In genomic region chr1:212915245-212916091, GRCh38 we compare ENCODE assay signal across 8 cellular contexts. TPM values are rescaled to one million over a fixed set of nuclear protein-coding genes. Genes with fewer than 3 reads are reported as not detected.
DNase-seq lines count a peak whose midpoint lies in the region; ATAC-seq and TF ChIP-seq lines count a peak whose summit lies in the region.

No MANE protein-coding gene starts in this region.

- DNase-seq in GM03348 (ENCODE audit: low spot score) (peak; percentile 22), NCI-H1694 treated with DMSO at 0.1 percent for 48 hours (lab: John Stamatoyannopoulos, UW) (peak; percentile 46), fibroblast of mammary gland (ENCODE audit: low read depth) (peak; percentile 89), osteocyte (ENCODE audit: extremely low spot score, unreplicated experiment) (no peak), lower leg skin (ENCODE audit: low spot score in 2 of 2) (no peak)
- DNase-seq in CD8-positive, alpha-beta T cell = no peak

- H3K4me3 ChIP-seq in fibroblast of mammary gland (ENCODE audit: control insufficient read depth, low read depth, low read length) (no peak overlapping the region), lower leg skin (ENCODE audit: low read depth, poor library complexity, severe bottlenecking) (no peak overlapping the region)
- H3K4me3 ChIP-seq in CD8-positive, alpha-beta T cell (ENCODE audit: low read depth, low read length) = no peak overlapping the region

- no peaks in the 10 kb centered on the region for H3K4me1 ChIP-seq in CD8-positive, alpha-beta T cell (ENCODE audit: insufficient read depth, low read length)

- H3K27me3 Mint-ChIP-seq in osteocyte (ENCODE audit: unreplicated experiment) = peaks cover 4% of the 10 kb centered on the region
- peaks cover 14% of the 10 kb centered on the region for H3K27me3 Mint-ChIP-seq in CD8-positive, alpha-beta T cell (ENCODE audit: low read depth)

- 83 to 85% methylated on average over 13 of the region's 13 CpGs for WGBS in lower leg skin, 2 donors

- POLR2A ChIA-PET in CD8-positive, alpha-beta T cell (lab: Charles Lee) = no interaction called here

- no peaks in the 10 kb centered on the region for H3K9me3 Mint-ChIP-seq in osteocyte (ENCODE audit: unreplicated experiment)
- H3K9me3 Mint-ChIP-seq in CD8-positive, alpha-beta T cell = no peaks in the 10 kb centered on the region

- H3K4me3 Mint-ChIP-seq in osteocyte (ENCODE audit: unreplicated experiment) = no peak overlapping the region
- H3K4me3 Mint-ChIP-seq in CD8-positive, alpha-beta T cell = no peak overlapping the region

- H3K4me1 Mint-ChIP-seq in osteocyte (ENCODE audit: unreplicated experiment) = peaks cover 7% of the 10 kb centered on the region
- H3K4me1 Mint-ChIP-seq in CD8-positive, alpha-beta T cell (ENCODE audit: low read depth) = no peaks in the 10 kb centered on the region

- H3K27ac ChIP-seq in CD8-positive, alpha-beta T cell (ENCODE audit: low read depth, low read length) = no peak overlapping the region

- H3K36me3 Mint-ChIP-seq in osteocyte (ENCODE audit: unreplicated experiment) = no peaks in the 10 kb centered on the region
- no peaks in the 10 kb centered on the region for H3K36me3 Mint-ChIP-seq in CD8-positive, alpha-beta T cell

- no peaks in the 10 kb centered on the region for H3K27me3 ChIP-seq in CD8-positive, alpha-beta T cell (ENCODE audit: insufficient read depth, low read length)

- H3K27ac Mint-ChIP-seq in osteocyte (ENCODE audit: unreplicated experiment) = no peak overlapping the region
- H3K27ac Mint-ChIP-seq in CD8-positive, alpha-beta T cell = no peak overlapping the region

- ATAC-seq in HG02938 (IDR thresholded peaks at IDR 0.05; ENCODE audit: unreplicated experiment) = no peak
- ATAC-seq in CD8-positive, alpha-beta T cell = no peak
- ATAC-seq in GM21576 (IDR thresholded peaks at IDR 0.05; ENCODE audit: unreplicated experiment) = no peak

- TF ChIP-seq CTCF in fibroblast of mammary gland (conservative IDR thresholded peaks at IDR 0.05; ENCODE audit: control insufficient read depth, insufficient read depth, low read depth, low read length) (peak; percentile 44), osteocyte (IDR thresholded peaks at IDR 0.05) (peak; percentile 37), lower leg skin (IDR thresholded peaks at IDR 0.05) (no peak)
- no peak for TF ChIP-seq CTCF in CD8-positive, alpha-beta T cell (IDR thresholded peaks at IDR 0.05)

- CTCF ChIA-PET in CD8-positive, alpha-beta T cell (lab: Charles Lee) = interaction anchor here (1.2 kb wide), 1 partner anchor 100 kb away, joined by 3 read pairs; no protein-coding TSS in a partner anchor

- H3K9me3 ChIP-seq in CD8-positive, alpha-beta T cell (ENCODE audit: low read length) = no peaks in the 10 kb centered on the region

- no peaks in the 10 kb centered on the region for H3K36me3 ChIP-seq in CD8-positive, alpha-beta T cell (ENCODE audit: insufficient read depth, low read length)

- intact Hi-C loops in CD8-positive, alpha-beta T cell (cut with DNase I, micrococcal nuclease) = no loop called here
- intact Hi-C loops in lower leg skin (cut with DNase I; ENCODE audit: low total_unique reads) = no loop called here

- no peak for TF ChIP-seq POLR2A in lower leg skin (IDR thresholded peaks at IDR 0.05)

RNA-seq across cellular contexts. Expression of gene VASH2, which starts 34.9 kb away (rescaled TPM):
- total RNA-seq in osteocyte = 3.3 and 3.7 TPM in 2 replicates
- not detected for total RNA-seq in CD8-positive, alpha-beta T cell
- total RNA-seq in lower leg skin = under 1 TPM in 2 of 4 donors, not detected in 2; 0.37 to 0.71 TPM

RNA-seq across cellular contexts. Expression of gene FLVCR1, which starts 57.4 kb away (rescaled TPM):
- total RNA-seq in osteocyte (4.9 and 7.1 TPM in 2 replicates), lower leg skin (1 to 10 TPM; 1.9 to 9.1 (median 2.8) TPM)
- 1 to 10 TPM; 6.5 to 6.6 TPM for total RNA-seq in CD8-positive, alpha-beta T cell

Comparison
In these comparisons a context has a peak if more than half of its experiments do, and no peak if none do; other contexts are left out.
1. DNase-seq: peak in GM03348 (single experiment), NCI-H1694 treated with DMSO at 0.1 percent for 48 hours (single experiment) and fibroblast of mammary gland (single experiment); none in osteocyte (single experiment), CD8-positive, alpha-beta T cell (0 of 7) and lower leg skin (0 of 2).
2. CTCF ChIP-seq: peak in fibroblast of mammary gland (single experiment) and osteocyte (single experiment); none in CD8-positive, alpha-beta T cell (single experiment) and lower leg skin (0 of 3).